8 cellular contexts compared by ENCODE assay signal in genomic region chr7:112940314-112940732, GRCh38.
A peak's percentile ranks its signal among the peaks of the same experiment; 100 is the strongest.
DNase-seq lines count a peak whose midpoint lies in the region; ATAC-seq and TF ChIP-seq lines count a peak whose summit lies in the region.

No MANE protein-coding gene starts in this region.

- CTCF ChIA-PET in activated CD4-positive, alpha-beta T cell treated with anti-CD3 and anti-CD28 coated beads for 36 hours (lab: Charles Lee), result interaction anchor here (0.8 to 1.4 kb wide), 3 partner anchors 10 to 179 kb away, joined by 3 to 4 read pairs (median 4); no protein-coding TSS in a partner anchor
- CTCF ChIA-PET in activated CD4-positive, alpha-beta memory T cell treated with anti-CD3 and anti-CD28 coated beads, Interleukin-2, amount 10 ng/mL, durations not matched to agents 7 days and 5 days (lab: Charles Lee), result interaction anchor here (1.0 to 1.2 kb wide), 3 partner anchors 71 to 481 kb away, joined by 3 to 5 read pairs (median 4); no protein-coding TSS in a partner anchor

- 14% methylated on average over 8 of the region's 8 CpGs for WGBS in hepatocyte (ENCODE audit: low lambda C conversion rate, missing lambda C conversion rate)

- POLR2A ChIA-PET in activated CD4-positive, alpha-beta T cell treated with anti-CD3 and anti-CD28 coated beads for 36 hours (lab: Charles Lee), result interaction anchor here (0.7 kb wide), 1 partner anchor 12 kb away, joined by 3 read pairs; no protein-coding TSS in a partner anchor
- POLR2A ChIA-PET in activated CD4-positive, alpha-beta memory T cell treated with anti-CD3 and anti-CD28 coated beads, Interleukin-2, amount 10 ng/mL, durations not matched to agents 7 days and 5 days (lab: Charles Lee), result interaction anchor here (1.0 to 1.3 kb wide), 3 partner anchors 10 to 489 kb away, joined by 3 to 9 read pairs (median 6); partner anchors contain the start of genes IFRD1 and TMEM168

- H3K9me3 ChIP-seq in hepatocyte (ENCODE audit: low read depth), result no peaks in the 10 kb centered on the region

- no peaks in the 10 kb centered on the region for H3K27me3 ChIP-seq in hepatocyte

- H3K9me3 Mint-ChIP-seq in activated CD4-positive, alpha-beta T cell treated with anti-CD3 and anti-CD28 coated beads for 36 hours (ENCODE audit: low read depth), result no peaks in the 10 kb centered on the region
- no peaks in the 10 kb centered on the region for H3K9me3 Mint-ChIP-seq in activated CD4-positive, alpha-beta memory T cell treated with anti-CD3 and anti-CD28 coated beads, Interleukin-2, amount 10 ng/mL, durations not matched to agents 7 days and 5 days
- peaks cover 2% of the 10 kb centered on the region for H3K9me3 Mint-ChIP-seq in stimulated activated effector memory CD8-positive, alpha-beta T cell treated with anti-CD3 and anti-CD28 coated beads, Interleukin-12 subunit alpha, Interleukin-12 subunit beta, amount 100 ng/mL, for 72 hours

- H3K4me2 ChIP-seq in hepatocyte, result peak overlapping the region; percentile 77

- peak overlapping the region; percentile 86 for H3K27ac ChIP-seq in hepatocyte

- peaks cover 39% of the 10 kb centered on the region for H3K79me2 ChIP-seq in hepatocyte

- H3K4me3 ChIP-seq in hepatocyte, result peak overlapping the region; percentile 35

- in situ Hi-C loops in G401 (cut with HindIII; ENCODE audit: low sequenced_read_pairs), result no loop called here

- peak overlapping the region; percentile 80 for H3K4me3 Mint-ChIP-seq in activated CD4-positive, alpha-beta T cell treated with anti-CD3 and anti-CD28 coated beads for 36 hours
- H3K4me3 Mint-ChIP-seq in activated CD4-positive, alpha-beta memory T cell treated with anti-CD3 and anti-CD28 coated beads, Interleukin-2, amount 10 ng/mL, durations not matched to agents 7 days and 5 days, result peak overlapping the region; percentile 85
- H3K4me3 Mint-ChIP-seq in stimulated activated effector memory CD8-positive, alpha-beta T cell treated with anti-CD3 and anti-CD28 coated beads, Interleukin-12 subunit alpha, Interleukin-12 subunit beta, amount 100 ng/mL, for 72 hours, result peak overlapping the region; percentile 79

- peaks cover 3% of the 10 kb centered on the region for H3K27me3 Mint-ChIP-seq in activated CD4-positive, alpha-beta T cell treated with anti-CD3 and anti-CD28 coated beads for 36 hours
- H3K27me3 Mint-ChIP-seq in activated CD4-positive, alpha-beta memory T cell treated with anti-CD3 and anti-CD28 coated beads, Interleukin-2, amount 10 ng/mL, durations not matched to agents 7 days and 5 days, result no peaks in the 10 kb centered on the region

- H3K27ac Mint-ChIP-seq in activated CD4-positive, alpha-beta T cell treated with anti-CD3 and anti-CD28 coated beads for 36 hours, result peak overlapping the region; percentile 96
- peak overlapping the region; percentile 88 for H3K27ac Mint-ChIP-seq in activated CD4-positive, alpha-beta memory T cell treated with anti-CD3 and anti-CD28 coated beads, Interleukin-2, amount 10 ng/mL, durations not matched to agents 7 days and 5 days
- H3K27ac Mint-ChIP-seq in stimulated activated effector memory CD8-positive, alpha-beta T cell treated with anti-CD3 and anti-CD28 coated beads, Interleukin-12 subunit alpha, Interleukin-12 subunit beta, amount 100 ng/mL, for 72 hours, result peak overlapping the region; percentile 94

- H3K9me2 ChIP-seq in hepatocyte (replicated peaks; ENCODE audit: insufficient read depth), result no peaks in the 10 kb centered on the region

- peaks cover 11% of the 10 kb centered on the region for H3K4me1 ChIP-seq in hepatocyte (ENCODE audit: insufficient read depth)

- H2AFZ ChIP-seq in hepatocyte, result peak overlapping the region; percentile 98

- H3K4me1 Mint-ChIP-seq in activated CD4-positive, alpha-beta T cell treated with anti-CD3 and anti-CD28 coated beads for 36 hours, result peaks cover 25% of the 10 kb centered on the region
- peaks cover 34% of the 10 kb centered on the region for H3K4me1 Mint-ChIP-seq in activated CD4-positive, alpha-beta memory T cell treated with anti-CD3 and anti-CD28 coated beads, Interleukin-2, amount 10 ng/mL, durations not matched to agents 7 days and 5 days
- peaks cover 33% of the 10 kb centered on the region for H3K4me1 Mint-ChIP-seq in stimulated activated effector memory CD8-positive, alpha-beta T cell treated with anti-CD3 and anti-CD28 coated beads, Interleukin-12 subunit alpha, Interleukin-12 subunit beta, amount 100 ng/mL, for 72 hours

- peaks cover 3% of the 10 kb centered on the region for H3K36me3 Mint-ChIP-seq in activated CD4-positive, alpha-beta T cell treated with anti-CD3 and anti-CD28 coated beads for 36 hours (ENCODE audit: low read depth)
- peaks cover 5% of the 10 kb centered on the region for H3K36me3 Mint-ChIP-seq in activated CD4-positive, alpha-beta memory T cell treated with anti-CD3 and anti-CD28 coated beads, Interleukin-2, amount 10 ng/mL, durations not matched to agents 7 days and 5 days (ENCODE audit: low read depth)
- H3K36me3 Mint-ChIP-seq in stimulated activated effector memory CD8-positive, alpha-beta T cell treated with anti-CD3 and anti-CD28 coated beads, Interleukin-12 subunit alpha, Interleukin-12 subunit beta, amount 100 ng/mL, for 72 hours, result peaks cover 35% of the 10 kb centered on the region

- no peaks in the 10 kb centered on the region for H3K36me3 ChIP-seq in hepatocyte (replicated peaks; ENCODE audit: insufficient read depth, low read depth)

- no peak for TF ChIP-seq CTCF in hepatocyte (IDR thresholded peaks at IDR 0.05; ENCODE audit: poor library complexity)

- DNase-seq in activated CD4-positive, alpha-beta T cell treated with anti-CD3 and anti-CD28 coated beads for 36 hours, result no peak
- DNase-seq in activated CD4-positive, alpha-beta T cell treated with anti-CD3 and anti-CD28 coated beads for 48 hours, result no peak
- DNase-seq in activated CD4-positive, alpha-beta memory T cell treated with anti-CD3 and anti-CD28 coated beads, Interleukin-2, amount 10 ng/mL, durations not matched to agents 7 days and 5 days, result no peak
- no peak for DNase-seq in hepatocyte (ENCODE audit: low spot score)
- no peak for DNase-seq in stimulated activated effector memory CD8-positive, alpha-beta T cell treated with anti-CD3 and anti-CD28 coated beads, Interleukin-12 subunit alpha, Interleukin-12 subunit beta, amount 100 ng/mL, for 72 hours (ENCODE audit: low spot score in 2 of 2)
- DNase-seq in G401 (ENCODE audit: low spot score), result no peak
- DNase-seq in globus pallidus (ENCODE audit: low spot score), result no peak

- intact Hi-C loops in activated CD4-positive, alpha-beta T cell treated with anti-CD3 and anti-CD28 coated beads for 36 hours (cut with DNase I, micrococcal nuclease), result loop anchor here (1.0 to 5.0 kb wide), 2 partner anchors 490 to 733 kb away; partner anchors contain the start of genes DOCK4 (in 1 of the 2), IFRD1 (in 1 of the 2) and ZNF277 (in 1 of the 2)

- ATAC-seq in activated CD4-positive, alpha-beta T cell treated with anti-CD3 and anti-CD28 coated beads for 36 hours, result no peak
- peak; percentile 27 for ATAC-seq in HG03060 (IDR thresholded peaks at IDR 0.05; ENCODE audit: low read depth, unreplicated experiment)
- no peak for ATAC-seq in stimulated activated effector memory CD8-positive, alpha-beta T cell treated with anti-CD3 and anti-CD28 coated beads, Interleukin-12 subunit alpha, Interleukin-12 subunit beta, amount 100 ng/mL, for 72 hours

- H4K20me1 ChIP-seq in hepatocyte (ENCODE audit: insufficient read depth, poor library complexity, severe bottlenecking), result peaks cover 6% of the 10 kb centered on the region
